ENCODE assay signal across 1 cellular context in the genomic region with DNA sequence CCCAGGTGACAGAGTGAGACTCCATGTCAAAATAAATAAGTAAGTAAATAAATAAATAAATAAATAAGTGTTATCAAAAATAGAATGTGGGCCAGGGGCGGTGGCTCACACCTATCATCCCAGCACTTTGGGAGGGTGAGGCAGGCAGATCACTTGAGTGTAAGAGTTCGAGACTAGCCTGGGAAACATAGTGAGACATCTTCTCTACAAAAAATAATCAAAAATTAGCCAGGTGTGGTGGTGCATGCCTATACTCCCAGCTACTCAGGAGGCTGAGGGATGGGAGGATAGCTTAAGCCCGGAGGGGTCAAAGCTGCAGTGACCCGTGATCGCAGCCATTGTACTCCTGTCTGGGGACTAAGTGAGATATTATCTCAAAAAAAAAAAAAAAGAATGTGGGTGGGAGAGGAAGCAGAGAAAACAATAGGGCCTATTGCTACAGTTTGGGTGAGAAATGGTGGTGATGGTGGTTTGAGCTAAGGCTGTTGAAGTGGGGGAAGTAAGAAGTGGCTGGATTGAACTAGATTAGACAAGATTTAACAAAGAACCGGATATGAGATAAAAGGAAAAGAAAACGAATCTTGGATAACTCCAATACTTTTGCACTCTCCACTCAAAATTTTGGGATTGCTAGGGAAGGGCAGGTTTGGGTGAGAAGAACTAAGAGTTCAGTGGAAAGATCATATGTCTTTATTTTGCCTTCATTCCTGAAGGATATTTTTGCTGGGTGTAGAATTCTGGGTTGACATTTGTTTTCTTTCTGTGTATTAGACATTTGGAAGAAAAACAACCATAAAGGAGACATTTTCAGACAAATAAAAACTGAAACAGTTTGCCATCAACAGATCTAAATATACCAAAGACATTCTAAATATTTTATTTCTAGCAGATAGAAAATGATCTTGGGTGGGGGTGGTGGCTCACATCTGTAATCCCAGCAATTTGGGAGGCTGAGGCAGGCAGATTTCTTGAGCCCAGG.
TF ChIP-seq lines count a peak whose summit lies in the region.

No MANE protein-coding gene starts in this region.

TF ChIP-seq in GM12878, 131 proteins besides CTCF, POLR2A, EP300 and RAD21 (continued from another document):
- no peak for TF ChIP-seq FOXK2 (IDR thresholded peaks at IDR 0.05)
- no peak for TF ChIP-seq TCF3 (IDR thresholded peaks at IDR 0.05; ENCODE audit: borderline replicate concordance, insufficient read depth, low read depth, low read length)
- no peak for TF ChIP-seq SREBF2 (IDR thresholded peaks at IDR 0.05; ENCODE audit: low read length)
- no peak for TF ChIP-seq USF2 (IDR thresholded peaks at IDR 0.05; ENCODE audit: borderline replicate concordance, low read depth, low read length)
- no peak for TF ChIP-seq PML (IDR thresholded peaks at IDR 0.05; ENCODE audit: low read length)
- TF ChIP-seq KLF5 (IDR thresholded peaks at IDR 0.05; ENCODE audit: partially characterized antibody): no peak
- no peak for TF ChIP-seq EED (IDR thresholded peaks at IDR 0.05; ENCODE audit: low read depth)
- peak; percentile 68 for TF ChIP-seq ZNF384 (IDR thresholded peaks at IDR 0.05; ENCODE audit: borderline replicate concordance, low read depth, low read length)
- TF ChIP-seq CHD2 (IDR thresholded peaks at IDR 0.05; ENCODE audit: borderline replicate concordance, low read depth, low read length): no peak
- TF ChIP-seq TAF1 (IDR thresholded peaks at IDR 0.05; ENCODE audit: borderline replicate concordance, low read depth, low read length): no peak
- TF ChIP-seq TCF7 (IDR thresholded peaks at IDR 0.05; ENCODE audit: borderline replicate concordance): no peak
- no peak for TF ChIP-seq SMARCA5 (IDR thresholded peaks at IDR 0.05)
- peak; percentile 27; the same call in 1 of the 2 replicates for TF ChIP-seq IKZF1 (conservative IDR thresholded peaks at IDR 0.05)
- no peak for TF ChIP-seq ZNF207 (IDR thresholded peaks at IDR 0.05; ENCODE audit: borderline replicate concordance)
- no peak for TF ChIP-seq SMAD5 (IDR thresholded peaks at IDR 0.05; ENCODE audit: low read depth)
- no peak for TF ChIP-seq EGR1 (IDR thresholded peaks at IDR 0.05; ENCODE audit: borderline replicate concordance in 1 of 2, low read depth in 2 of 2, low read length in 2 of 2)
- TF ChIP-seq, protein P1, sequence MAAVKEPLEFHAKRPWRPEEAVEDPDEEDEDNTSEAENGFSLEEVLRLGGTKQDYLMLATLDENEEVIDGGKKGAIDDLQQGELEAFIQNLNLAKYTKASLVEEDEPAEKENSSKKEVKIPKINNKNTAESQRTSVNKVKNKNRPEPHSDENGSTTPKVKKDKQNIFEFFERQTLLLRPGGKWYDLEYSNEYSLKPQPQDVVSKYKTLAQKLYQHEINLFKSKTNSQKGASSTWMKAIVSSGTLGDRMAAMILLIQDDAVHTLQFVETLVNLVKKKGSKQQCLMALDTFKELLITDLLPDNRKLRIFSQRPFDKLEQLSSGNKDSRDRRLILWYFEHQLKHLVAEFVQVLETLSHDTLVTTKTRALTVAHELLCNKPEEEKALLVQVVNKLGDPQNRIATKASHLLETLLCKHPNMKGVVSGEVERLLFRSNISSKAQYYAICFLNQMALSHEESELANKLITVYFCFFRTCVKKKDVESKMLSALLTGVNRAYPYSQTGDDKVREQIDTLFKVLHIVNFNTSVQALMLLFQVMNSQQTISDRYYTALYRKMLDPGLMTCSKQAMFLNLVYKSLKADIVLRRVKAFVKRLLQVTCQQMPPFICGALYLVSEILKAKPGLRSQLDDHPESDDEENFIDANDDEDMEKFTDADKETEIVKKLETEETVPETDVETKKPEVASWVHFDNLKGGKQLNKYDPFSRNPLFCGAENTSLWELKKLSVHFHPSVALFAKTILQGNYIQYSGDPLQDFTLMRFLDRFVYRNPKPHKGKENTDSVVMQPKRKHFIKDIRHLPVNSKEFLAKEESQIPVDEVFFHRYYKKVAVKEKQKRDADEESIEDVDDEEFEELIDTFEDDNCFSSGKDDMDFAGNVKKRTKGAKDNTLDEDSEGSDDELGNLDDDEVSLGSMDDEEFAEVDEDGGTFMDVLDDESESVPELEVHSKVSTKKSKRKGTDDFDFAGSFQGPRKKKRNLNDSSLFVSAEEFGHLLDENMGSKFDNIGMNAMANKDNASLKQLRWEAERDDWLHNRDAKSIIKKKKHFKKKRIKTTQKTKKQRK (IDR thresholded peaks at IDR 0.05; ENCODE audit: low read depth, low read length): no peak
- peak; percentile 74 for TF ChIP-seq NBN (IDR thresholded peaks at IDR 0.05)
- no peak for TF ChIP-seq ZNF274 (IDR thresholded peaks at IDR 0.05; ENCODE audit: insufficient read depth, insufficient read length)
- TF ChIP-seq ZSCAN29 (IDR thresholded peaks at IDR 0.05): no peak
- no peak for TF ChIP-seq DPF2 (IDR thresholded peaks at IDR 0.05)
- no peak for TF ChIP-seq E4F1 (IDR thresholded peaks at IDR 0.05; ENCODE audit: borderline replicate concordance, partially characterized antibody)
TF ChIP-seq in GM12878: peak in this region for 8.
